Comparison of ENCODE assay signal across 19 cellular contexts in genomic region chr7:149569726-149570422, GRCh38.
"Had no signal": no experiment of that assay in that cellular context is flagged by ENCODE, and none has a peak within 500 bp of the region (broad histone marks: within the 10 kb centered on the region; RNA-seq: fewer than 3 reads in every experiment).

No MANE protein-coding gene starts in this region.

- H3K36me3 ChIP-seq: uterus had no signal

- H3K4me3 Mint-ChIP-seq: activated CD4-positive, alpha-beta T cell treated with anti-CD3 and anti-CD28 coated beads, Interleukin-2, amount 10 ng/mL, durations not matched to agents 7 days and 5 days; activated CD8-positive, alpha-beta T cell treated with anti-CD3 and anti-CD28 coated beads, Interleukin-2, amount 10 ng/mL, durations not matched to agents 7 days and 5 days; activated naive CD4-positive, alpha-beta T cell treated with anti-CD3 and anti-CD28 coated beads, Interleukin-2, amount 50 U/mL, for 24 hours; activated T-cell treated with anti-CD3 and anti-CD28 coated beads, Interleukin-2, amount 50 U/mL, for 4 hours had no signal

- H3K27ac Mint-ChIP-seq: activated CD4-positive, alpha-beta T cell treated with anti-CD3 and anti-CD28 coated beads, Interleukin-2, amount 10 ng/mL, durations not matched to agents 7 days and 5 days; activated CD8-positive, alpha-beta T cell treated with anti-CD3 and anti-CD28 coated beads, Interleukin-2, amount 10 ng/mL, durations not matched to agents 7 days and 5 days; activated naive CD4-positive, alpha-beta T cell treated with anti-CD3 and anti-CD28 coated beads, Interleukin-2, amount 50 U/mL, for 24 hours had no signal

- H3K4me3 ChIP-seq: dorsolateral prefrontal cortex, left lung, tibial nerve, uterus had no signal

- DNase-seq: activated CD4-positive, alpha-beta T cell treated with anti-CD3 and anti-CD28 coated beads, Interleukin-2, amount 10 ng/mL, durations not matched to agents 7 days and 5 days; activated CD8-positive, alpha-beta T cell treated with anti-CD3 and anti-CD28 coated beads, Interleukin-2, amount 10 ng/mL, durations not matched to agents 7 days and 5 days; activated effector memory CD4-positive, alpha-beta T cell treated with anti-CD3 and anti-CD28 coated beads, Interleukin-2, amount 50 U/mL, for 16 hours; activated T-cell treated with anti-CD3 and anti-CD28 coated beads, Interleukin-2, amount 50 U/mL, for 4 hours; dorsolateral prefrontal cortex; erythroblast; left lung; nucleus accumbens; posterior cingulate gyrus; stimulated activated CD4-positive, alpha-beta T cell treated with anti-CD3 and anti-CD28 coated beads, Interleukin-12 subunit alpha, Interleukin-12 subunit beta, amount 100 ng/mL, for 4 hours; stimulated activated CD4-positive, alpha-beta T cell treated with anti-CD3 and anti-CD28 coated beads, Interleukin-1b, Interleukin-23, amount 100 ng/mL, for 48 hours; stimulated activated naive CD4-positive, alpha-beta T cell treated with Interleukin-2 at 50 U/mL for 16 hours; T1000; uterus had no signal

- H3K27me3 ChIP-seq: dorsolateral prefrontal cortex, left lung, tibial nerve, uterus had no signal

- FAIRE-seq: colon, frontal cortex had no signal

- H3K27me3 Mint-ChIP-seq: activated CD4-positive, alpha-beta T cell treated with anti-CD3 and anti-CD28 coated beads, Interleukin-2, amount 10 ng/mL, durations not matched to agents 7 days and 5 days; activated naive CD4-positive, alpha-beta T cell treated with anti-CD3 and anti-CD28 coated beads, Interleukin-2, amount 50 U/mL, for 24 hours had no signal

- ATAC-seq: activated CD4-positive, CD25-positive, alpha-beta regulatory T cell treated with anti-CD3 and anti-CD28 coated beads, Interleukin-2, amount 50 U/mL, for 24 hours; activated CD8-positive, alpha-beta T cell treated with anti-CD3 and anti-CD28 coated beads, Interleukin-2, amount 10 ng/mL, durations not matched to agents 7 days and 5 days; activated T-cell treated with anti-CD3 and anti-CD28 coated beads, Interleukin-2, amount 50 U/mL, for 4 hours; left lung had no signal

- H3K4me1 ChIP-seq: left lung, tibial nerve, uterus had no signal

- H3K27ac ChIP-seq: dorsolateral prefrontal cortex, left lung, tibial nerve, uterus had no signal
